In genomic region chr6:19759117-19759880, GRCh38 we compare ENCODE assay signal across 20 cellular contexts.
DNase-seq lines count a peak whose midpoint lies in the region; ATAC-seq and TF ChIP-seq lines count a peak whose summit lies in the region.
"Had no signal": no experiment of that assay in that cellular context is flagged by ENCODE, and none has a peak within 500 bp of the region (broad histone marks: within the 10 kb centered on the region; RNA-seq: fewer than 3 reads in every experiment).

No MANE protein-coding gene starts in this region.

- H3K9ac ChIP-seq in PC-3 (ENCODE audit: low read length): peak overlapping the region; percentile 17; the same call in 1 of the 2 replicates
- H3K9ac ChIP-seq in neural progenitor cell: no peak overlapping the region

- H3K4me2 ChIP-seq in PC-3 (ENCODE audit: low read length) (peak overlapping the region; percentile 61), neural progenitor cell (no peak overlapping the region)

- H4K20me1 ChIP-seq in PC-3 (ENCODE audit: low read length) (no peaks in the 10 kb centered on the region), neural progenitor cell (ENCODE audit: low read depth) (no peaks in the 10 kb centered on the region)

- peaks cover 1% of the 10 kb centered on the region for H3K36me3 Mint-ChIP-seq in neural progenitor cell
- H3K36me3 Mint-ChIP-seq: activated CD8-positive, alpha-beta memory T cell treated with anti-CD3 and anti-CD28 coated beads, Interleukin-2, amount 10 ng/mL, durations not matched to agents 7 days and 5 days had no signal

- H3K79me2 ChIP-seq in PC-3 (ENCODE audit: low read length) (no peaks in the 10 kb centered on the region), neural progenitor cell (ENCODE audit: low read depth) (no peaks in the 10 kb centered on the region)

- peak overlapping the region; percentile 9 for H3K27ac Mint-ChIP-seq in neural progenitor cell
- H3K27ac Mint-ChIP-seq: activated CD8-positive, alpha-beta memory T cell treated with anti-CD3 and anti-CD28 coated beads, Interleukin-2, amount 10 ng/mL, durations not matched to agents 7 days and 5 days; activated naive CD4-positive, alpha-beta T cell treated with anti-CD3 and anti-CD28 coated beads for 36 hours; stimulated activated naive CD8-positive, alpha-beta T cell treated with anti-CD3 and anti-CD28 coated beads, Interleukin-15, Interleukin-2, amounts not matched to agents 100 ng/mL and 50 ng/mL, for 24 hours had no signal

- H2AFZ ChIP-seq in PC-3 (ENCODE audit: low read length): no peak overlapping the region
- H2AFZ ChIP-seq in neural progenitor cell (replicated peaks): no peak overlapping the region

- peak; percentile 92 for ATAC-seq in PC-3
- ATAC-seq in HG03095 (IDR thresholded peaks at IDR 0.05; ENCODE audit: unreplicated experiment): no peak
- no peak for ATAC-seq in GM19351 (IDR thresholded peaks at IDR 0.05; ENCODE audit: unreplicated experiment)
- no peak for ATAC-seq in HG03469 (IDR thresholded peaks at IDR 0.05; ENCODE audit: unreplicated experiment)
- ATAC-seq: activated CD8-positive, alpha-beta memory T cell treated with anti-CD3 and anti-CD28 coated beads, Interleukin-2, amount 10 ng/mL, durations not matched to agents 7 days and 5 days; right lobe of liver had no signal

- H3K4me3 ChIP-seq in BJ (ENCODE audit: low read depth, low read length) (no peak overlapping the region), PC-3 (ENCODE audit: low read length) (0 out of 2 replicates have a peak overlapping the region, but pooled peaks have one; percentile 21), choroid plexus epithelial cell (ENCODE audit: low read depth, low read length) (no peak overlapping the region), neural progenitor cell (no peak overlapping the region)
- H3K4me3 ChIP-seq: coronary artery, right lobe of liver had no signal

- H3K9me2 ChIP-seq in PC-3 (replicated peaks; ENCODE audit: low read length): no peaks in the 10 kb centered on the region

- peaks cover 5% of the 10 kb centered on the region for H3K4me1 Mint-ChIP-seq in neural progenitor cell
- H3K4me1 Mint-ChIP-seq: activated CD8-positive, alpha-beta memory T cell treated with anti-CD3 and anti-CD28 coated beads, Interleukin-2, amount 10 ng/mL, durations not matched to agents 7 days and 5 days had no signal

- CTCF ChIA-PET in BJ (lab: Yijun Ruan, JAX) (no interaction called here), PC-3 (lab: Charles Lee) (no interaction called here)

- DNase-seq in BJ (ENCODE audit: low read depth) (peak; percentile 85), PC-3 (peak; percentile 94), choroid plexus epithelial cell (ENCODE audit: low read depth) (peak; percentile 39), neural progenitor cell (ENCODE audit: low spot score) (no peak), NCI-H748 treated with DMSO at 0.1 percent for 48 hours (lab: John Stamatoyannopoulos, UW) (no peak)
- DNase-seq: activated CD8-positive, alpha-beta memory T cell treated with anti-CD3 and anti-CD28 coated beads, Interleukin-2, amount 10 ng/mL, durations not matched to agents 7 days and 5 days; activated naive CD4-positive, alpha-beta T cell treated with anti-CD3 and anti-CD28 coated beads for 36 hours; KBM-7; kidney; NCI-H1694; NCI-H82; right lobe of liver; SIG-M5 had no signal

- H3K27me3 ChIP-seq in BJ (ENCODE audit: control insufficient read depth, insufficient read depth, low read length) (no peaks in the 10 kb centered on the region), PC-3 (ENCODE audit: low read length) (no peaks in the 10 kb centered on the region), neural progenitor cell (no peaks in the 10 kb centered on the region)
- H3K27me3 ChIP-seq: right lobe of liver had no signal

- H3K4me3 Mint-ChIP-seq in neural progenitor cell: no peak overlapping the region
- H3K4me3 Mint-ChIP-seq: activated CD8-positive, alpha-beta memory T cell treated with anti-CD3 and anti-CD28 coated beads, Interleukin-2, amount 10 ng/mL, durations not matched to agents 7 days and 5 days; activated naive CD4-positive, alpha-beta T cell treated with anti-CD3 and anti-CD28 coated beads for 36 hours; stimulated activated naive CD8-positive, alpha-beta T cell treated with anti-CD3 and anti-CD28 coated beads, Interleukin-15, Interleukin-2, amounts not matched to agents 100 ng/mL and 50 ng/mL, for 24 hours had no signal

- no peak for TF ChIP-seq CTCF in BJ (IDR thresholded peaks at IDR 0.05; ENCODE audit: insufficient read depth, low read depth, low read length)
- no peak for TF ChIP-seq CTCF in PC-3 (conservative IDR thresholded peaks at IDR 0.05; ENCODE audit: low read depth, low read length)
- no peak for TF ChIP-seq CTCF in choroid plexus epithelial cell (conservative IDR thresholded peaks at IDR 0.05; ENCODE audit: low read depth, low read length)
- TF ChIP-seq CTCF in neural progenitor cell (IDR thresholded peaks at IDR 0.05): no peak

- peaks cover 39% of the 10 kb centered on the region for H3K4me1 ChIP-seq in PC-3 (ENCODE audit: insufficient read depth, low read length)
- H3K4me1 ChIP-seq in neural progenitor cell: no peaks in the 10 kb centered on the region
- H3K4me1 ChIP-seq: right lobe of liver had no signal

- peaks cover 2% of the 10 kb centered on the region for H3K9me3 Mint-ChIP-seq in neural progenitor cell
- H3K9me3 Mint-ChIP-seq: stimulated activated naive CD8-positive, alpha-beta T cell treated with anti-CD3 and anti-CD28 coated beads, Interleukin-15, Interleukin-2, amounts not matched to agents 100 ng/mL and 50 ng/mL, for 24 hours had no signal

- intact Hi-C loops in PC-3 (cut with micrococcal nuclease): no loop called here

- H3K27ac ChIP-seq in PC-3 (ENCODE audit: low read length) (peak overlapping the region; percentile 68), neural progenitor cell (no peak overlapping the region)
- H3K27ac ChIP-seq: C4-2B, right lobe of liver, VCaP had no signal

- no peaks in the 10 kb centered on the region for H3K36me3 ChIP-seq in BJ (ENCODE audit: control insufficient read depth, insufficient read depth, low read length)
- H3K36me3 ChIP-seq in PC-3 (ENCODE audit: low read depth, low read length): no peaks in the 10 kb centered on the region
- H3K36me3 ChIP-seq in neural progenitor cell: no peaks in the 10 kb centered on the region
- H3K36me3 ChIP-seq: right lobe of liver had no signal

- no peaks in the 10 kb centered on the region for H3K27me3 Mint-ChIP-seq in neural progenitor cell (ENCODE audit: insufficient read depth, low read depth)
- H3K27me3 Mint-ChIP-seq: activated CD8-positive, alpha-beta memory T cell treated with anti-CD3 and anti-CD28 coated beads, Interleukin-2, amount 10 ng/mL, durations not matched to agents 7 days and 5 days; stimulated activated naive CD8-positive, alpha-beta T cell treated with anti-CD3 and anti-CD28 coated beads, Interleukin-15, Interleukin-2, amounts not matched to agents 100 ng/mL and 50 ng/mL, for 24 hours had no signal

- no TSS peak for BruUV-seq in PC-3 (replicated peaks; lab: Mats Ljungman, UMichigan)

- H3K9me3 ChIP-seq in PC-3 (ENCODE audit: low read length) (no peaks in the 10 kb centered on the region), neural progenitor cell (ENCODE audit: low read depth) (no peaks in the 10 kb centered on the region)
- H3K9me3 ChIP-seq: right lobe of liver had no signal

- POLR2A ChIA-PET in BJ (lab: Charles Lee): no interaction called here
- POLR2A ChIA-PET in PC-3 (lab: Charles Lee; ENCODE audit: unreplicated experiment): no interaction called here

- no peaks in the 10 kb centered on the region for H3F3A ChIP-seq in PC-3 (ENCODE audit: low read length, unreplicated experiment)
- H3F3A ChIP-seq in neural progenitor cell (ENCODE audit: low read depth): no peaks in the 10 kb centered on the region

Comparison
In these comparisons a context has a peak if more than half of its experiments do, and no peak if none do; other contexts are left out.
1. DNase-seq: peak in BJ (single experiment), PC-3 (single experiment) and choroid plexus epithelial cell (single experiment); none in neural progenitor cell (single experiment) and NCI-H748 treated with DMSO at 0.1 percent for 48 hours (single experiment).